In genomic region chr1:9700340-9700739, GRCh38 we compare ENCODE assay signal across 13 cellular contexts. TPM values are rescaled to one million over a fixed set of nuclear protein-coding genes. Genes with fewer than 3 reads are reported as not detected.
A peak's percentile ranks its signal among the peaks of the same experiment; 100 is the strongest.
DNase-seq lines count a peak whose midpoint lies in the region; ATAC-seq and TF ChIP-seq lines count a peak whose summit lies in the region.
"Had no signal": no experiment of that assay in that cellular context is flagged by ENCODE, and none has a peak within 500 bp of the region (broad histone marks: within the 10 kb centered on the region; RNA-seq: fewer than 3 reads in every experiment).

No MANE protein-coding gene starts in this region.

- no peak overlapping the region for H3K27ac ChIP-seq in gastroesophageal sphincter
- H3K27ac ChIP-seq: BLaER1, HL-60, lower lobe of right lung, stomach had no signal

- CTCF ChIA-PET in activated CD8-positive, alpha-beta T cell treated with anti-CD3 and anti-CD28 coated beads for 36 hours (lab: Charles Lee), result no interaction called here

- peak; percentile 76 for DNase-seq in A172 (ENCODE audit: low spot score)
- peak; percentile 92 for DNase-seq in HCEC 1CT
- no peak for DNase-seq in activated CD8-positive, alpha-beta T cell treated with anti-CD3 and anti-CD28 coated beads for 36 hours
- DNase-seq in foreskin fibroblast, result peak; percentile 89 to 93
- DNase-seq in GOT3 (lab: John Stamatoyannopoulos, UW), result no peak
- no peak for DNase-seq in SKM-1 (lab: John Stamatoyannopoulos, UW; ENCODE audit: unreplicated experiment)
- no peak for DNase-seq in OCI-M2 (lab: John Stamatoyannopoulos, UW; ENCODE audit: unreplicated experiment)
- DNase-seq: lower lobe of right lung, NCI-H345, stomach had no signal

- no peak for TF ChIP-seq CTCF in activated CD8-positive, alpha-beta T cell treated with anti-CD3 and anti-CD28 coated beads for 36 hours (IDR thresholded peaks at IDR 0.05)
- no peak for TF ChIP-seq CTCF in foreskin fibroblast (IDR thresholded peaks at IDR 0.05; ENCODE audit: low read depth, low read length)
- no peak for TF ChIP-seq CTCF in gastroesophageal sphincter (IDR thresholded peaks at IDR 0.05)

- POLR2A ChIA-PET in activated CD8-positive, alpha-beta T cell treated with anti-CD3 and anti-CD28 coated beads for 36 hours (lab: Charles Lee), result no interaction called here

- TF ChIP-seq EP300 in gastroesophageal sphincter (IDR thresholded peaks at IDR 0.05), result no peak

- no peaks in the 10 kb centered on the region for H3K4me1 ChIP-seq in gastroesophageal sphincter

- H3K4me3 Mint-ChIP-seq in activated CD8-positive, alpha-beta T cell treated with anti-CD3 and anti-CD28 coated beads for 36 hours, result no peak overlapping the region

- intact Hi-C loops in activated CD8-positive, alpha-beta T cell treated with anti-CD3 and anti-CD28 coated beads for 36 hours (cut with micrococcal nuclease), result no loop called here

- H3K27me3 ChIP-seq in gastroesophageal sphincter, result no peaks in the 10 kb centered on the region
- H3K27me3 ChIP-seq: BLaER1, stomach had no signal

- no peak for ATAC-seq in activated CD8-positive, alpha-beta T cell treated with anti-CD3 and anti-CD28 coated beads for 36 hours
- no peak for ATAC-seq in gastroesophageal sphincter
- ATAC-seq: lower lobe of right lung had no signal

- no peak overlapping the region for H3K4me3 ChIP-seq in foreskin fibroblast (ENCODE audit: low read depth in 1 of 2, low read length in 2 of 2)
- no peak overlapping the region for H3K4me3 ChIP-seq in gastroesophageal sphincter
- H3K4me3 ChIP-seq: BLaER1, lower lobe of right lung, stomach had no signal

- H3K9me3 Mint-ChIP-seq in activated CD8-positive, alpha-beta T cell treated with anti-CD3 and anti-CD28 coated beads for 36 hours, result peaks cover 6% of the 10 kb centered on the region

- peak overlapping the region; percentile 47 for H3K27ac Mint-ChIP-seq in activated CD8-positive, alpha-beta T cell treated with anti-CD3 and anti-CD28 coated beads for 36 hours

- H3K36me3 Mint-ChIP-seq in activated CD8-positive, alpha-beta T cell treated with anti-CD3 and anti-CD28 coated beads for 36 hours (ENCODE audit: low read depth), result peaks cover 57% of the 10 kb centered on the region

- H3K4me1 Mint-ChIP-seq in activated CD8-positive, alpha-beta T cell treated with anti-CD3 and anti-CD28 coated beads for 36 hours (ENCODE audit: low read depth), result peaks cover 63% of the 10 kb centered on the region

- no peaks in the 10 kb centered on the region for H3K27me3 Mint-ChIP-seq in activated CD8-positive, alpha-beta T cell treated with anti-CD3 and anti-CD28 coated beads for 36 hours

- H3K36me3 ChIP-seq in gastroesophageal sphincter, result peaks cover 0 to 30% of the 10 kb centered on the region in 2 donors
- H3K36me3 ChIP-seq: lower lobe of right lung had no signal

- WGBS in gastroesophageal sphincter (ENCODE audit: low coverage in 1 of 2), 2 donors, result 61 to 83% methylated on average over 7 to 9 of the region's 12 CpGs

- H3K9me3 ChIP-seq in gastroesophageal sphincter, result no peaks in the 10 kb centered on the region
- H3K9me3 ChIP-seq: lower lobe of right lung, stomach had no signal

- no peak for TF ChIP-seq POLR2A in gastroesophageal sphincter (IDR thresholded peaks at IDR 0.05)

RNA-seq across cellular contexts. Expression of gene PIK3CD, which starts 48.8 kb away (rescaled TPM):
- total RNA-seq in A172 (2014; rRNA removed; shearing (Covaris generic)), result 4.3 and 5.6 TPM in 2 replicates
- total RNA-seq in activated CD8-positive, alpha-beta T cell treated with anti-CD3 and anti-CD28 coated beads for 36 hours, result 100 to 1,000 TPM; 152 to 158 TPM
- total RNA-seq in gastroesophageal sphincter, result 10 to 100 TPM in 3 of 4 donors, 1 to 10 TPM in 1; 8.2 to 18.2 (median 15.4) TPM

Comparison
In these comparisons a context has a peak if more than half of its experiments do, and no peak if none do; other contexts are left out.
1. DNase-seq: peak in A172 (single experiment), HCEC 1CT (single experiment) and foreskin fibroblast (2 of 2); none in activated CD8-positive, alpha-beta T cell treated with anti-CD3 and anti-CD28 coated beads for 36 hours (single experiment), GOT3 (single experiment), SKM-1 (single experiment) and OCI-M2 (single experiment).
2. RNA of gene PIK3CD, which starts 48.8 kb away (total RNA-seq): 152 to 158 TPM in activated CD8-positive, alpha-beta T cell treated with anti-CD3 and anti-CD28 coated beads for 36 hours; 8.2 to 18.2 TPM in gastroesophageal sphincter and 4.3 to 5.6 TPM in A172; every median in the first group is over 4 times any median in the second.